8 cellular contexts compared by ENCODE assay signal in the genomic region with DNA sequence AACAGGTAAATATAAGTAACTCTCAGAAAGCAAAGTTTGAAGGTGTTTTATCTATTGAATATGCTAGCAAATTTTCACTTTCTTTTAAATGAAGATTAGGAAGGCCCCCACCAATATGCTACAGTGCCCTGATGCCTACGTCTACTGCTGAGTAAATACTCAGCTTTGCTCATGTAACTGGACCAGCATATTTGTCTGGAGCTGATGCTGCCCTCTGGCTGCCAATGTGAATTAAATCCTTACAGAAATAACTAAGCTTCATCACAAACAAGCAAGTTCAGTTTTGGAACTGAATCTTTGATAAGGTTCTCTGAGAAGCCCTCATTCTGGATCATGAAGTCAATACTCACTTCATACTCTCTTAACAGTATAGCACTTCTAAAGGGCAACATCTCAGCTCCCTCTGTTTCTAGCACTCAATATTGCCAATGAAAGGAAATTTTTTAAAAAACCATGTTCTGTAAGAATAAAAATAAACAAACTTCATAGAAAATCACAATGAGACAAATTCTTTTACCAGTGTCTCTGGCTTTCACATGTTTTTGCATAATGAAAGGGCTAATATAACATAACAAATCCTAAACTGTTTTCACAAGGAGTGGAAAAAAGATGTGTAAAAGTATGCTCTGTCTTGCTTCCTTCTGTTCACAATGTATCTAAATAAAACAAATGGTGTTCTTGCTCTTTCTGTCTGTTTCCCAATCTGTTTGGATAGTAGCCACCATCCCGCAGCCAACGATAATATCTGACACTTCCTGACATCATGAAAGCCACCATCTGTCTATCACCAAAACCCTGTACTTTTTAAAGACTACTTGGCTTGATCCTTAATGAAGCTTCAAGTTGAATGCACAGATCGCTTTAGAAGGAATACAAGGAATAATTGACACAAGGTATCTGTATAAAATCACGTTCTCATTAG.
A peak's percentile ranks its signal among the peaks of the same experiment; 100 is the strongest.
DNase-seq lines count a peak whose midpoint lies in the region; ATAC-seq and TF ChIP-seq lines count a peak whose summit lies in the region.

No MANE protein-coding gene starts in this region.

- H3K27ac ChIP-seq in coronary artery (no peak overlapping the region), lung (ENCODE audit: low read depth in 1 of 2, low read length in 1 of 2) (no peak overlapping the region)

- WGBS in lung, 2 donors = 39 to 57% methylated on average over 5 of the region's 5 CpGs

- H3K9me3 ChIP-seq in lung (ENCODE audit: control insufficient read depth in 2 of 2, insufficient read depth in 1 of 2, low read length in 1 of 2) = no peaks in the 10 kb centered on the region

- H3K27me3 ChIP-seq in lung (ENCODE audit: control insufficient read depth, insufficient read depth) = no peaks in the 10 kb centered on the region

- H3K36me3 ChIP-seq in lung (ENCODE audit: control insufficient read depth in 2 of 2, insufficient read depth in 2 of 2, low read length in 2 of 2) = no peaks in the 10 kb centered on the region

- peaks cover 0 to 8% of the 10 kb centered on the region in 2 donors for H3K4me1 ChIP-seq in lung (ENCODE audit: control insufficient read depth in 2 of 2, insufficient read depth in 2 of 2, low read length in 2 of 2)

- ATAC-seq in lung (ENCODE audit: insufficient read depth, low FRiP score) = peak; percentile 77

- TF ChIP-seq CTCF in coronary artery (IDR thresholded peaks at IDR 0.05) (peak; percentile 45), lung (IDR thresholded peaks at IDR 0.05; ENCODE audit: control extremely low read depth, extremely low read depth) (peak; percentile 11)

- no peak overlapping the region for H3K4me3 ChIP-seq in coronary artery
- no peak overlapping the region for H3K4me3 ChIP-seq in lung

- DNase-seq in SIG-M5 treated with dmso at 0.1 percent for 504 hours (lab: John Stamatoyannopoulos, UW; ENCODE audit: unreplicated experiment) = peak; percentile 18
- no peak for DNase-seq in SIG-M5 (lab: John Stamatoyannopoulos, UW)
- DNase-seq in NCI-H69 (lab: John Stamatoyannopoulos, UW) = peak; percentile 84
- no peak for DNase-seq in coronary artery (ENCODE audit: low spot score)
- peak; percentile 32 for DNase-seq in lung (ENCODE audit: low spot score)
- DNase-seq in NK-92 (lab: John Stamatoyannopoulos, UW; ENCODE audit: unreplicated experiment) = no peak
- no peak for DNase-seq in activated gamma-delta T cell (lab: John Stamatoyannopoulos, UW)
- no peak for DNase-seq in GM19240 (ENCODE audit: insufficient read length, low spot score)

Comparison
In these comparisons a context has a peak if more than half of its experiments do, and no peak if none do; other contexts are left out.
1. DNase-seq: peak in SIG-M5 treated with dmso at 0.1 percent for 504 hours (single experiment), NCI-H69 (single experiment) and lung (single experiment); none in SIG-M5 (single experiment), coronary artery (single experiment), NK-92 (single experiment), activated gamma-delta T cell (single experiment) and GM19240 (single experiment).